26 cellular contexts compared by ENCODE assay signal in the genomic region with DNA sequence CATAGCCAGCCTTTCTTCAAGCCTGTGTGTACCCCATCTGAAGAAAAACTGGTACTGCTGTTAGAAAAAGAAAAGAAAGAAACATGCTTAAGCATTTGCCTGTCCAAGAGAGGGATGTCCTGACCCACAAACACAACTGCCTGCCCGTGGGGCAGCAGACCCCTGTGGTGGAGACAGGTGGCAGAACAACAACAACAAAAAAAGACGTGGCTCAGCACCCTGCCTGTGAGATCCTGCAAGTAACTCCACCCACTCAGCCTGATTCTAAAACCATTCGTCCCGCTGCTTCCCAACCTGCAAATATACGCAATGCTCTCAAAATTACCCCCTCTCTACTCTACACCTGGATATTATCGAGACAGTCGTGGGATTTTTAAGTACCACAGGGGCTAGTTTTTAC.
DNase-seq lines count a peak whose midpoint lies in the region; ATAC-seq, FAIRE-seq and TF ChIP-seq lines count a peak whose summit lies in the region.
"Had no signal": no experiment of that assay in that cellular context is flagged by ENCODE, and none has a peak within 500 bp of the region (broad histone marks: within the 10 kb centered on the region; RNA-seq: fewer than 3 reads in every experiment).

No MANE protein-coding gene starts in this region.

- POLR2A ChIA-PET in HepG2 (lab: Yijun Ruan, JAX), result no interaction called here

- intact Hi-C loops in HepG2 (cut with micrococcal nuclease; ENCODE audit: unreplicated experiment), result no loop called here
- intact Hi-C loops in right lobe of liver (cut with DNase I), result no loop called here
- intact Hi-C loops in ascending aorta (cut with DNase I), result no loop called here
- intact Hi-C loops in body of pancreas (cut with DNase I), result no loop called here

- in situ Hi-C loops in HepG2 (cut with HindIII; ENCODE audit: extremely low pct_ligation_motif_present, low pct_unique_long_range_greater_than_20kb), result no loop called here

- DNase-seq in HepG2 (ENCODE audit: low spot score) (no peak), right lobe of liver (no peak), NCI-H69 (lab: John Stamatoyannopoulos, UW) (peak; percentile 50), superior temporal gyrus (ENCODE audit: extremely low spot score) (peak; percentile 28), GM19238 (ENCODE audit: insufficient read length, low spot score) (no peak), ascending aorta (ENCODE audit: low spot score in 2 of 2) (no peak), body of pancreas (no peak)
- DNase-seq: activated CD4-positive, alpha-beta T cell treated with anti-CD3 and anti-CD28 coated beads, Interleukin-2, amount 50 U/mL, for 1 hour; activated naive CD4-positive, alpha-beta T cell treated with anti-CD3 and anti-CD28 coated beads, Interleukin-2, amount 10 ng/mL, durations not matched to agents 7 days and 5 days; Caco-2; DMS79; HCEC 1CT; hippocampal formation; lower lobe of right lung; NCI-H1048; NCI-H2029 treated with DMSO at 0.1 percent for 48 hours; NCI-H774; OCI-M1; small intestine; stimulated activated CD4-positive, alpha-beta T cell treated with anti-CD3 and anti-CD28 coated beads, Interleukin-4, amount 100 ng/mL, for 1 hour; testis; uterus had no signal

- TF ChIP-seq RAD21 in HepG2 (CRISPR knock-in tag; IDR thresholded peaks at IDR 0.05), result no peak

- no peak for TF ChIP-seq CTCF in HepG2 (CRISPR knock-in tag; IDR thresholded peaks at IDR 0.05)
- TF ChIP-seq CTCF in right lobe of liver (IDR thresholded peaks at IDR 0.05), result no peak
- TF ChIP-seq CTCF in ascending aorta (IDR thresholded peaks at IDR 0.05), result no peak
- no peak for TF ChIP-seq CTCF in body of pancreas (IDR thresholded peaks at IDR 0.05)

- H3K27me3 ChIP-seq in HepG2 (ENCODE audit: control insufficient read depth in 1 of 2, insufficient read depth in 2 of 2, low read length in 2 of 2) (peaks cover 0 to 3% of the 10 kb centered on the region in 2 experiments; a peak in 2 of 5 replicates), right lobe of liver (no peaks in the 10 kb centered on the region), iPS-20b (ENCODE audit: insufficient read depth, low read length) (no peaks in the 10 kb centered on the region), ascending aorta (no peaks in the 10 kb centered on the region), body of pancreas (no peaks in the 10 kb centered on the region)
- H3K27me3 ChIP-seq: gastroesophageal sphincter, neutrophil, testis, uterus had no signal

- no peak for ATAC-seq in HepG2
- no peak for ATAC-seq in right lobe of liver
- ATAC-seq in body of pancreas, result no peak
- ATAC-seq: gastroesophageal sphincter, lower lobe of right lung had no signal

- TF ChIP-seq EP300 in HepG2 (IDR thresholded peaks at IDR 0.05; ENCODE audit: low read depth in 2 of 2, low read length in 2 of 2) (no peak), HepG2 (CRISPR knock-in tag; IDR thresholded peaks at IDR 0.05; ENCODE audit: borderline replicate concordance) (no peak)

- H3K27ac ChIP-seq in HepG2 (ENCODE audit: extremely low read length, insufficient read depth, low read length) (no peak overlapping the region), right lobe of liver (no peak overlapping the region), iPS-20b (ENCODE audit: low read length) (no peak overlapping the region), ascending aorta (no peak overlapping the region), body of pancreas (no peak overlapping the region)
- H3K27ac ChIP-seq: gastroesophageal sphincter, lower lobe of right lung, neutrophil, testis, uterus, VCaP had no signal

- H3K9ac ChIP-seq in HepG2 (ENCODE audit: insufficient read depth, low read depth, low read length) (no peak overlapping the region), iPS-20b (ENCODE audit: low read depth, low read length) (no peak overlapping the region)

- H3K79me2 ChIP-seq in HepG2 (ENCODE audit: insufficient read depth, low read length), result no peaks in the 10 kb centered on the region

- no peaks in the 10 kb centered on the region for H4K20me1 ChIP-seq in HepG2 (ENCODE audit: insufficient read depth, low read length)

- BruUV-seq in HepG2 (replicated peaks; lab: Mats Ljungman, UMichigan), result no TSS peak

- 9% methylated on average over 7 of the region's 7 CpGs for WGBS in HepG2 (ENCODE audit: low lambda C conversion rate)
- WGBS in right lobe of liver (ENCODE audit: insufficient coverage, low coverage, low lambda C conversion rate, missing lambda C conversion rate), result 76% methylated on average over 6 of the region's 7 CpGs
- WGBS in body of pancreas, 2 donors, result 72% methylated on average over 7 of the region's 7 CpGs

- H3K4me2 ChIP-seq in HepG2 (ENCODE audit: low read depth, low read length), result no peak overlapping the region

- H3K9me3 ChIP-seq in HepG2 (ENCODE audit: low read length) (no peaks in the 10 kb centered on the region), right lobe of liver (no peaks in the 10 kb centered on the region), iPS-20b (ENCODE audit: insufficient read depth, low read depth, low read length) (no peaks in the 10 kb centered on the region), ascending aorta (no peaks in the 10 kb centered on the region), body of pancreas (no peaks in the 10 kb centered on the region)
- H3K9me3 ChIP-seq: Caco-2, gastroesophageal sphincter, lower lobe of right lung, neutrophil, testis, uterus had no signal

- H3K4me1 ChIP-seq in HepG2 (ENCODE audit: insufficient read depth, low read length) (no peaks in the 10 kb centered on the region), right lobe of liver (no peaks in the 10 kb centered on the region), iPS-20b (ENCODE audit: insufficient read depth, low read length) (peaks cover 12% of the 10 kb centered on the region), ascending aorta (no peaks in the 10 kb centered on the region), body of pancreas (no peaks in the 10 kb centered on the region)
- H3K4me1 ChIP-seq: gastroesophageal sphincter, lower lobe of right lung, testis, uterus had no signal

- H3K36me3 ChIP-seq in HepG2 (replicated peaks in 1 of 2; ENCODE audit: control insufficient read depth in 1 of 2, insufficient read depth in 2 of 2, low read length in 2 of 2) (no peaks in the 10 kb centered on the region), right lobe of liver (no peaks in the 10 kb centered on the region), iPS-20b (ENCODE audit: insufficient read depth, low read depth, low read length) (no peaks in the 10 kb centered on the region), ascending aorta (no peaks in the 10 kb centered on the region), body of pancreas (replicated peaks in 1 of 2; ENCODE audit: insufficient read depth in 1 of 2, low read depth in 2 of 2) (no peaks in the 10 kb centered on the region)
- H3K36me3 ChIP-seq: gastroesophageal sphincter, lower lobe of right lung, neutrophil, uterus had no signal

- CTCF ChIA-PET in HepG2 (lab: Yijun Ruan, JAX; ENCODE audit: low intra/inter-chr PET ratio, low total read pairs), result no interaction called here

- TF ChIP-seq POLR2A in HepG2 (IDR thresholded peaks at IDR 0.05; ENCODE audit: insufficient read depth in 1 of 2, low read depth in 2 of 2, low read length in 2 of 2) (no peak), right lobe of liver (IDR thresholded peaks at IDR 0.05) (no peak), body of pancreas (IDR thresholded peaks at IDR 0.05) (no peak)

- H2AFZ ChIP-seq in HepG2 (ENCODE audit: low read length), result peak overlapping the region; percentile 86

- H3K4me3 ChIP-seq in HepG2 (replicated peaks in 1 of 3; ENCODE audit: insufficient read depth in 1 of 3, low read depth in 2 of 3, low read length in 3 of 3) (no peak overlapping the region), right lobe of liver (no peak overlapping the region), iPS-20b (ENCODE audit: low read length) (peak overlapping the region; percentile 36; the same call in 1 of the 2 replicates), ascending aorta (no peak overlapping the region), body of pancreas (no peak overlapping the region)
- H3K4me3 ChIP-seq: gastroesophageal sphincter, lower lobe of right lung, testis, uterus had no signal

- FAIRE-seq in HepG2 (lab: Jason Lieb, UNC), result no peak
- FAIRE-seq: small intestine had no signal

TF ChIP-seq in HepG2, 621 proteins besides CTCF, POLR2A, EP300 and RAD21 (continues in another document):
- no peak for TF ChIP-seq GFI1 (CRISPR knock-in tag; IDR thresholded peaks at IDR 0.05; ENCODE audit: borderline replicate concordance)
- TF ChIP-seq, protein P1, sequence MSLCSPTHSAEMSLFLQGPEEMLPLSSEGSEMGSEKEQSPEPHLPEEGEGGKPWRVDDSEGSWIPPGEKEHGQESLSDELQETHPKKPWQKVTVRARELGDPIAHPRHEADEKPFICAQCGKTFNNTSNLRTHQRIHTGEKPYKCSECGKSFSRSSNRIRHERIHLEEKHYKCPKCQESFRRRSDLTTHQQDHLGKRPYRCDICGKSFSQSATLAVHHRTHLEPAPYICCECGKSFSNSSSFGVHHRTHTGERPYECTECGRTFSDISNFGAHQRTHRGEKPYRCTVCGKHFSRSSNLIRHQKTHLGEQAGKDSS (CRISPR knock-in tag; IDR thresholded peaks at IDR 0.05; ENCODE audit: borderline replicate concordance, low read depth), result no peak
- TF ChIP-seq, protein P2, sequence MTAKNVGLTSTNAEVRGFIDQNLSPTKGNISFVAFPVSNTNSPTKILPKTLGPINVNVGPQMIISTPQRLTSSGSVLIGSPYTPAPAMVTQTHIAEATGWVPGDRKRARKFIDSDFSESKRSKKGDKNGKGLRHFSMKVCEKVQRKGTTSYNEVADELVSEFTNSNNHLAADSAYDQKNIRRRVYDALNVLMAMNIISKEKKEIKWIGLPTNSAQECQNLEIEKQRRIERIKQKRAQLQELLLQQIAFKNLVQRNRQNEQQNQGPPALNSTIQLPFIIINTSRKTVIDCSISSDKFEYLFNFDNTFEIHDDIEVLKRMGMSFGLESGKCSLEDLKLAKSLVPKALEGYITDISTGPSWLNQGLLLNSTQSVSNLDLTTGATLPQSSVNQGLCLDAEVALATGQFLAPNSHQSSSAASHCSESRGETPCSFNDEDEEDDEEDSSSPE (CRISPR knock-in tag; IDR thresholded peaks at IDR 0.05), result no peak
- no peak for TF ChIP-seq ZNF234 (CRISPR knock-in tag; conservative IDR thresholded peaks at IDR 0.05)
- no peak for TF ChIP-seq SMC3 (IDR thresholded peaks at IDR 0.05; ENCODE audit: low read length)

Comparison
In these comparisons a context has a peak if more than half of its experiments do, and no peak if none do; other contexts are left out.
1. DNase-seq: peak in NCI-H69 (single experiment) and superior temporal gyrus (single experiment); none in HepG2 (single experiment), right lobe of liver (0 of 3), GM19238 (single experiment), ascending aorta (0 of 2) and body of pancreas (0 of 4).